ENCODE assay signal across 18 cellular contexts in genomic region chr12:28610401-28611114, GRCh38.
DNase-seq lines count a peak whose midpoint lies in the region; ATAC-seq, FAIRE-seq and TF ChIP-seq lines count a peak whose summit lies in the region.
"Had no signal": no experiment of that assay in that cellular context is flagged by ENCODE, and none has a peak within 500 bp of the region (broad histone marks: within the 10 kb centered on the region; RNA-seq: fewer than 3 reads in every experiment).

No MANE protein-coding gene starts in this region.

- peaks cover 4% of the 10 kb centered on the region for H3K27me3 Mint-ChIP-seq in nephron progenitor cell (ENCODE audit: low read depth, poor library complexity)

- H3K27ac Mint-ChIP-seq in nephron progenitor cell = no peak overlapping the region

- POLR2A ChIA-PET in A549 (lab: Yijun Ruan, JAX) = no interaction called here

- ATAC-seq in A549 = peak in 1 of 2 experiments; percentile 44; a peak in 4 of 6 replicates
- peak; percentile 33 for ATAC-seq in left lung
- no peak for ATAC-seq in GM21447 (IDR thresholded peaks at IDR 0.05; ENCODE audit: unreplicated experiment)

- H3K27me3 ChIP-seq in HUES48 (ENCODE audit: control insufficient read depth, insufficient read depth, low read length) (no peaks in the 10 kb centered on the region), left lung (no peaks in the 10 kb centered on the region), spleen (replicated peaks in 1 of 7) (no peaks in the 10 kb centered on the region)
- H3K27me3 ChIP-seq: Peyer's patch had no signal

- TF ChIP-seq CTCF in A549 (IDR thresholded peaks at IDR 0.05) (no peak), astrocyte of the spinal cord (IDR thresholded peaks at IDR 0.05; ENCODE audit: low read depth, low read length) (no peak), left lung (IDR thresholded peaks at IDR 0.05) (no peak), nephron progenitor cell (IDR thresholded peaks at IDR 0.05) (no peak), spleen (IDR thresholded peaks at IDR 0.05 in 8 of 11, conservative IDR thresholded peaks at IDR 0.05 in 3 of 11) (no peak)

- CTCF ChIA-PET in A549 (lab: Yijun Ruan, JAX) = no interaction called here

- no peak overlapping the region for H3K4me3 Mint-ChIP-seq in nephron progenitor cell

- peak overlapping the region; percentile 57 for H3K4me2 ChIP-seq in A549

- FAIRE-seq in A549 (lab: Jason Lieb, UNC) = no peak

- TF ChIP-seq EP300 in A549 (IDR thresholded peaks at IDR 0.05) = no peak

- peaks cover 7% of the 10 kb centered on the region for H3K4me1 Mint-ChIP-seq in nephron progenitor cell

- intact Hi-C loops in left lung (cut with DNase I) = no loop called here
- intact Hi-C loops in spleen (cut with DNase I; ENCODE audit: low total_unique reads) = no loop called here

- WGBS in A549 (ENCODE audit: missing lambda C conversion rate) = 28% methylated on average over 3 of the region's 3 CpGs
- 58 to 65% (median 63%) methylated on average over 3 of the region's 3 CpGs for WGBS in spleen, 5 donors

- H3K9ac ChIP-seq in HUES48 (ENCODE audit: low read depth, low read length) = no peak overlapping the region

- H3K4me3 ChIP-seq in A549 = no peak overlapping the region
- peak overlapping the region; percentile 2; the same call in 1 of the 2 replicates for H3K4me3 ChIP-seq in HUES48 (ENCODE audit: low read depth, low read length)
- H3K4me3 ChIP-seq in astrocyte of the spinal cord (ENCODE audit: low read depth, low read length) = no peak overlapping the region
- H3K4me3 ChIP-seq in left lung = no peak overlapping the region
- no peak overlapping the region for H3K4me3 ChIP-seq in spleen
- H3K4me3 ChIP-seq: Peyer's patch had no signal

- H3K36me3 ChIP-seq in HUES48 (ENCODE audit: control insufficient read depth, insufficient read depth, low read length) (no peaks in the 10 kb centered on the region), left lung (no peaks in the 10 kb centered on the region), spleen (no peaks in the 10 kb centered on the region)
- H3K36me3 ChIP-seq: Peyer's patch had no signal

- H3K9me3 ChIP-seq in A549 = peaks cover 16% of the 10 kb centered on the region; the same call in 1 of the 3 replicates
- peaks cover 10% of the 10 kb centered on the region; the same call in 1 of the 2 replicates for H3K9me3 ChIP-seq in HUES48 (ENCODE audit: control insufficient read depth, insufficient read depth, low read length)
- peaks cover 0 to 26% of the 10 kb centered on the region in 2 donors for H3K9me3 ChIP-seq in left lung
- H3K9me3 ChIP-seq in spleen = peaks cover 0 to 34% (median 29%) of the 10 kb centered on the region in 8 donors
- H3K9me3 ChIP-seq: Peyer's patch had no signal

- peak overlapping the region; percentile 38 to 71; a peak in 4 of 6 replicates for H3K27ac ChIP-seq in A549
- peak overlapping the region; percentile 24 for H3K27ac ChIP-seq in HUES48 (ENCODE audit: low read depth, low read length)
- H3K27ac ChIP-seq in left lung = no peak overlapping the region
- H3K27ac ChIP-seq in spleen = no peak overlapping the region
- H3K27ac ChIP-seq: HL-60, Peyer's patch had no signal

- no peak for DNase-seq in A549 (ENCODE audit: low read depth in 1 of 2, low spot score in 1 of 2)
- DNase-seq in astrocyte of the spinal cord (ENCODE audit: low read depth, low spot score) = peak; percentile 26
- no peak for DNase-seq in left lung
- DNase-seq in nephron progenitor cell = no peak
- no peak for DNase-seq in spleen
- DNase-seq in superior temporal gyrus (ENCODE audit: extremely low spot score) = no peak
- DNase-seq: 8988T, C1 segment of cervical spinal cord, KG1, MM.1S, NCI-H1105, NCI-H187, NCI-H82, Peyer's patch, Right ventricle myocardium superior had no signal

- in situ Hi-C loops in astrocyte of the spinal cord (cut with HindIII; ENCODE audit: low sequenced_read_pairs) = no loop called here

- TF ChIP-seq POLR2A in A549 (IDR thresholded peaks at IDR 0.05; ENCODE audit: low read length) (no peak), spleen (IDR thresholded peaks at IDR 0.05) (no peak)

- peaks cover 28% of the 10 kb centered on the region for H3K9me3 Mint-ChIP-seq in nephron progenitor cell

- H3K36me3 Mint-ChIP-seq in nephron progenitor cell (ENCODE audit: low read depth) = peaks cover 6% of the 10 kb centered on the region

- TF ChIP-seq RAD21 in A549 (conservative IDR thresholded peaks at IDR 0.05 in 1 of 2, IDR thresholded peaks at IDR 0.05 in 1 of 2) = no peak

- H3K4me1 ChIP-seq in A549 = peaks cover 20% of the 10 kb centered on the region
- H3K4me1 ChIP-seq in HUES48 (ENCODE audit: control insufficient read depth, insufficient read depth, low read length) = peaks cover 22% of the 10 kb centered on the region
- H3K4me1 ChIP-seq in left lung = no peaks in the 10 kb centered on the region
- no peaks in the 10 kb centered on the region for H3K4me1 ChIP-seq in spleen
- H3K4me1 ChIP-seq: Peyer's patch had no signal

TF ChIP-seq in A549, 52 proteins besides CTCF, POLR2A, EP300 and RAD21:
- no peak for TF ChIP-seq MYC (IDR thresholded peaks at IDR 0.05; ENCODE audit: borderline replicate concordance, low read length)
- TF ChIP-seq RARB (CRISPR knock-in tag; IDR thresholded peaks at IDR 0.05) = no peak
- TF ChIP-seq CHD2 (IDR thresholded peaks at IDR 0.05; ENCODE audit: low read length, partially characterized antibody) = no peak
- TF ChIP-seq HES2 (IDR thresholded peaks at IDR 0.05) = no peak
- TF ChIP-seq CHD4 (IDR thresholded peaks at IDR 0.05; ENCODE audit: borderline replicate concordance) = no peak
- TF ChIP-seq HOXB13 (CRISPR knock-in tag; IDR thresholded peaks at IDR 0.05; ENCODE audit: low read depth) = no peak
- TF ChIP-seq FOXS1 (CRISPR knock-in tag; IDR thresholded peaks at IDR 0.05) = no peak

Comparison
In these comparisons a context has a peak if more than half of its experiments do, and no peak if none do; other contexts are left out.
1. H3K27ac ChIP-seq: peak in A549 (2 of 2) and HUES48 (single experiment); none in left lung (0 of 2) and spleen (0 of 8).